8 cellular contexts compared by ENCODE assay signal in genomic region chr16:66549284-66550131, GRCh38. TPM values are rescaled to one million over a fixed set of nuclear protein-coding genes. Genes with fewer than 3 reads are reported as not detected.
DNase-seq lines count a peak whose midpoint lies in the region; ATAC-seq and TF ChIP-seq lines count a peak whose summit lies in the region.

TSS of gene TK2 (minus strand) at chr16:66550122. CDS start at chr16:66550061, 61 bp downstream.

- H3K9me3 ChIP-seq in H9 (ENCODE audit: control insufficient read depth, low read depth, low read length) = no peaks in the 10 kb centered on the region
- H3K9me3 ChIP-seq in PC-9 (ENCODE audit: insufficient read depth, low read depth) = no peaks in the 10 kb centered on the region
- H3K9me3 ChIP-seq in muscle layer of duodenum (ENCODE audit: control insufficient read depth in 1 of 2, low read length in 2 of 2) = no peaks in the 10 kb centered on the region

- no peak within 1 kb of the TSS for H3K56ac ChIP-seq in H9 (ENCODE audit: insufficient read length, low read depth, low read length)

- peaks cover 7% of the 10 kb centered on the region; the same call in 1 of the 2 replicates for H3F3A ChIP-seq in PC-9 (ENCODE audit: insufficient read depth, low read depth)

- peak within 1 kb of the TSS; percentile 94 for H3K18ac ChIP-seq in H9 (ENCODE audit: insufficient read length, low read depth, low read length)

- peak within 1 kb of the TSS; percentile 98 for H3K14ac ChIP-seq in H9 (ENCODE audit: insufficient read depth, low read length)

- BruUV-seq in PC-9 (replicated peaks; lab: Mats Ljungman, UMichigan) = TSS peak; percentile 59

- DNase-seq in CD14-positive monocyte (ENCODE audit: low spot score) = no peak
- DNase-seq in H9 = peak; percentile 74
- DNase-seq in PC-9 = peak in 1 of 2 experiments; percentile 52
- DNase-seq in activated T-helper 2 cell treated with anti-CD3 and anti-CD28 coated beads, Interferon-gamma antibody, Interleukin-2, Interleukin-4, amounts not matched to agents 10 μg/mL and 5 μg/mL and 100 μg/mL, durations not matched to agents 14 hours and 24 hours and 36 hours (ENCODE audit: low spot score) = peak; percentile 40
- peak; percentile 73 for DNase-seq in fibroblast of gingiva (ENCODE audit: low read depth)
- peak; percentile 33 for DNase-seq in stimulated activated naive B cell treated with anti-CD40 and anti-IgM and Interleukin-4, amounts not matched to agents 10 μg/mL and 1 μg/mL and 100 μg/mL, for 72 hours

- peak within 1 kb of the TSS; percentile 68 for H4K8ac ChIP-seq in H9 (replicated peaks; ENCODE audit: insufficient read length, low read depth, low read length)

- H3K23me2 ChIP-seq in H9 (ENCODE audit: insufficient read length, low read depth, low read length, poor library complexity, severe bottlenecking) = peaks cover 12% of the 10 kb centered on the region

- no peak within 1 kb of the TSS for H2BK5ac ChIP-seq in H9 (ENCODE audit: insufficient read length, low read length)

- no peak within 1 kb of the TSS for H3T11ph ChIP-seq in H9 (ENCODE audit: low read length)

- peak within 1 kb of the TSS; percentile 52 for H2BK12ac ChIP-seq in H9 (ENCODE audit: insufficient read length, low read depth, low read length)

- H3K79me2 ChIP-seq in H9 (ENCODE audit: insufficient read depth, low read length) (no peaks in the 10 kb centered on the region), PC-9 (ENCODE audit: low read depth) (peaks cover 19% of the 10 kb centered on the region)

- H3K27ac ChIP-seq in H9 (ENCODE audit: insufficient read length, low read depth, low read length) (no peak within 1 kb of the TSS), PC-9 (no peak within 1 kb of the TSS), muscle layer of duodenum (ENCODE audit: low read length) (peak within 1 kb of the TSS; percentile 95)

- H3K4me3 ChIP-seq in PC-9 (peak within 1 kb of the TSS; percentile 90), muscle layer of duodenum (ENCODE audit: low read depth in 1 of 2, low read length in 2 of 2) (peak within 1 kb of the TSS; percentile 68 to 75)

- ATAC-seq in stimulated activated naive B cell treated with anti-CD40 and anti-IgM and Interleukin-4, amounts not matched to agents 10 μg/mL and 1 μg/mL and 100 μg/mL, for 72 hours (replicated peaks) = peak; percentile 30 to 35
- no peak for ATAC-seq in HG03175 (IDR thresholded peaks at IDR 0.05; ENCODE audit: unreplicated experiment)

- H3K27me3 Mint-ChIP-seq in CD14-positive monocyte (ENCODE audit: low read depth in 3 of 3) = no peaks in the 10 kb centered on the region
- peaks cover 19% of the 10 kb centered on the region for H3K27me3 Mint-ChIP-seq in H9 (ENCODE audit: low read depth)
- H3K27me3 Mint-ChIP-seq in activated T-helper 2 cell treated with anti-CD3 and anti-CD28 coated beads, Interferon-gamma antibody, Interleukin-2, Interleukin-4, amounts not matched to agents 10 μg/mL and 5 μg/mL and 100 μg/mL, durations not matched to agents 14 hours and 24 hours and 36 hours (ENCODE audit: low read depth) = no peaks in the 10 kb centered on the region
- peaks cover 0 to 5% of the 10 kb centered on the region in 2 donors for H3K27me3 Mint-ChIP-seq in stimulated activated naive B cell treated with anti-CD40 and anti-IgM and Interleukin-4, amounts not matched to agents 10 μg/mL and 1 μg/mL and 100 μg/mL, for 72 hours

- WGBS in H9 (ENCODE audit: extremely low coverage, insufficient read length, low lambda C conversion rate) = no CpG with 5 or more reads among the region's 80 CpGs

- no peak within 1 kb of the TSS for H2BK20ac ChIP-seq in H9 (ENCODE audit: low read depth, low read length, poor library complexity, severe bottlenecking)

- H2AK5ac ChIP-seq in H9 (ENCODE audit: insufficient read length, low read length) = no peak within 1 kb of the TSS

- CTCF ChIA-PET in PC-9 (lab: Charles Lee) = no interaction called here

- H3K79me1 ChIP-seq in H9 (ENCODE audit: insufficient read depth, low read depth, low read length, poor library complexity, severe bottlenecking) = no peaks in the 10 kb centered on the region

- H3K4me3 Mint-ChIP-seq in CD14-positive monocyte = peak within 1 kb of the TSS; percentile 93 to 95
- H3K4me3 Mint-ChIP-seq in H9 = peak within 1 kb of the TSS; percentile 71 to 79
- peak within 1 kb of the TSS; percentile 83 for H3K4me3 Mint-ChIP-seq in activated T-helper 2 cell treated with anti-CD3 and anti-CD28 coated beads, Interferon-gamma antibody, Interleukin-2, Interleukin-4, amounts not matched to agents 10 μg/mL and 5 μg/mL and 100 μg/mL, durations not matched to agents 14 hours and 24 hours and 36 hours (ENCODE audit: low read depth)
- peak within 1 kb of the TSS; percentile 78 to 79 for H3K4me3 Mint-ChIP-seq in stimulated activated naive B cell treated with anti-CD40 and anti-IgM and Interleukin-4, amounts not matched to agents 10 μg/mL and 1 μg/mL and 100 μg/mL, for 72 hours

- H3K9me2 ChIP-seq in PC-9 (ENCODE audit: insufficient read depth) = no peaks in the 10 kb centered on the region

- H3K4me1 ChIP-seq in H9 (ENCODE audit: insufficient read depth, low read length) (no peaks in the 10 kb centered on the region), PC-9 (replicated peaks; ENCODE audit: insufficient read depth) (peaks cover 30% of the 10 kb centered on the region), muscle layer of duodenum (ENCODE audit: control insufficient read depth in 1 of 2, insufficient read depth in 2 of 2, low read length in 2 of 2) (peaks cover 11 to 48% of the 10 kb centered on the region in 2 donors)

- no peaks in the 10 kb centered on the region for H4K20me1 ChIP-seq in H9 (ENCODE audit: control insufficient read depth, insufficient read depth, insufficient read length)
- no peaks in the 10 kb centered on the region for H4K20me1 ChIP-seq in PC-9 (ENCODE audit: insufficient read depth)

- H3K4me1 Mint-ChIP-seq in CD14-positive monocyte = peaks cover 78% of the 10 kb centered on the region
- peaks cover 13 to 19% of the 10 kb centered on the region in 2 experiments for H3K4me1 Mint-ChIP-seq in H9
- H3K4me1 Mint-ChIP-seq in activated T-helper 2 cell treated with anti-CD3 and anti-CD28 coated beads, Interferon-gamma antibody, Interleukin-2, Interleukin-4, amounts not matched to agents 10 μg/mL and 5 μg/mL and 100 μg/mL, durations not matched to agents 14 hours and 24 hours and 36 hours (ENCODE audit: low read depth) = peaks cover 47% of the 10 kb centered on the region
- peaks cover 58 to 82% of the 10 kb centered on the region in 2 donors for H3K4me1 Mint-ChIP-seq in stimulated activated naive B cell treated with anti-CD40 and anti-IgM and Interleukin-4, amounts not matched to agents 10 μg/mL and 1 μg/mL and 100 μg/mL, for 72 hours

- no peaks in the 10 kb centered on the region for H3K36me3 ChIP-seq in PC-9 (ENCODE audit: low read depth)
- peaks cover 3 to 4% of the 10 kb centered on the region in 2 donors for H3K36me3 ChIP-seq in muscle layer of duodenum (ENCODE audit: control insufficient read depth in 1 of 2, insufficient read depth in 2 of 2, low read length in 2 of 2)

- H3K23ac ChIP-seq in H9 (ENCODE audit: insufficient read length, low read depth, low read length) = no peak within 1 kb of the TSS

- H2BK120ac ChIP-seq in H9 (ENCODE audit: low read depth, low read length, poor library complexity, severe bottlenecking) = no peak within 1 kb of the TSS

- H4K5ac ChIP-seq in H9 (ENCODE audit: insufficient read length, low read depth, low read length) = peak within 1 kb of the TSS; percentile 85

- H3K27ac Mint-ChIP-seq in CD14-positive monocyte = peak within 1 kb of the TSS; percentile 80 to 97 (median 93)
- H3K27ac Mint-ChIP-seq in H9 = peak within 1 kb of the TSS; percentile 16 to 93 (median 33); a peak in 5 of 7 replicates
- peak within 1 kb of the TSS; percentile 85 for H3K27ac Mint-ChIP-seq in activated T-helper 2 cell treated with anti-CD3 and anti-CD28 coated beads, Interferon-gamma antibody, Interleukin-2, Interleukin-4, amounts not matched to agents 10 μg/mL and 5 μg/mL and 100 μg/mL, durations not matched to agents 14 hours and 24 hours and 36 hours
- peak within 1 kb of the TSS; percentile 88 for H3K27ac Mint-ChIP-seq in stimulated activated naive B cell treated with anti-CD40 and anti-IgM and Interleukin-4, amounts not matched to agents 10 μg/mL and 1 μg/mL and 100 μg/mL, for 72 hours

- H3K9me3 Mint-ChIP-seq in CD14-positive monocyte = no peaks in the 10 kb centered on the region
- peaks cover 3 to 5% of the 10 kb centered on the region in 2 experiments; a peak in 2 of 5 replicates for H3K9me3 Mint-ChIP-seq in H9
- no peaks in the 10 kb centered on the region for H3K9me3 Mint-ChIP-seq in activated T-helper 2 cell treated with anti-CD3 and anti-CD28 coated beads, Interferon-gamma antibody, Interleukin-2, Interleukin-4, amounts not matched to agents 10 μg/mL and 5 μg/mL and 100 μg/mL, durations not matched to agents 14 hours and 24 hours and 36 hours
- peaks cover 0 to 2% of the 10 kb centered on the region in 2 donors for H3K9me3 Mint-ChIP-seq in stimulated activated naive B cell treated with anti-CD40 and anti-IgM and Interleukin-4, amounts not matched to agents 10 μg/mL and 1 μg/mL and 100 μg/mL, for 72 hours

- H2BK15ac ChIP-seq in H9 (ENCODE audit: low read depth, low read length) = no peak within 1 kb of the TSS

- TF ChIP-seq CTCF in CD14-positive monocyte (IDR thresholded peaks at IDR 0.05) (peak; percentile 23), H9 (conservative IDR thresholded peaks at IDR 0.05) (no peak; the same call in 2 of the 3 replicates), PC-9 (conservative IDR thresholded peaks at IDR 0.05) (no peak)

- H3K9ac ChIP-seq in H9 (ENCODE audit: extremely low read depth, insufficient read length, low read length) = peak within 1 kb of the TSS; percentile 87

- peak within 1 kb of the TSS; percentile 67 for H2AFZ ChIP-seq in H9 (ENCODE audit: low read length)
- H2AFZ ChIP-seq in PC-9 = peak within 1 kb of the TSS; percentile 96

- H3K36me3 Mint-ChIP-seq in CD14-positive monocyte (peaks cover 34 to 43% of the 10 kb centered on the region in 2 donors), H9 (ENCODE audit: insufficient read depth in 1 of 3, low read depth in 3 of 3) (peaks cover 2 to 13% (median 4%) of the 10 kb centered on the region in 3 experiments; a peak in 5 of 7 replicates)
- peaks cover 24% of the 10 kb centered on the region for H3K36me3 Mint-ChIP-seq in activated T-helper 2 cell treated with anti-CD3 and anti-CD28 coated beads, Interferon-gamma antibody, Interleukin-2, Interleukin-4, amounts not matched to agents 10 μg/mL and 5 μg/mL and 100 μg/mL, durations not matched to agents 14 hours and 24 hours and 36 hours (ENCODE audit: low read depth)
- peaks cover 4 to 7% of the 10 kb centered on the region in 2 donors for H3K36me3 Mint-ChIP-seq in stimulated activated naive B cell treated with anti-CD40 and anti-IgM and Interleukin-4, amounts not matched to agents 10 μg/mL and 1 μg/mL and 100 μg/mL, for 72 hours

- intact Hi-C loops in CD14-positive monocyte (cut with micrococcal nuclease) (loop anchor here (5.0 to 10.0 kb wide), 4 partner anchors 32 to 72 kb away; no protein-coding TSS in a partner anchor), PC-9 (cut with micrococcal nuclease; ENCODE audit: unreplicated experiment) (loop anchor here (5.0 kb wide), 1 partner anchor 53 kb away; the partner anchor contains the start of gene CMTM3)
- intact Hi-C loops in activated T-helper 2 cell treated with anti-CD3 and anti-CD28 coated beads, Interferon-gamma antibody, Interleukin-2, Interleukin-4, amounts not matched to agents 10 μg/mL and 5 μg/mL and 100 μg/mL, durations not matched to agents 14 hours and 24 hours and 36 hours (cut with micrococcal nuclease) = no loop called here

- POLR2A ChIA-PET in PC-9 (lab: Charles Lee; ENCODE audit: unreplicated experiment) = no interaction called here

- 0 out of 2 replicates have a peak within 1 kb of the TSS, but pooled peaks have one; percentile 27 for H3K4ac ChIP-seq in H9 (ENCODE audit: low read depth, low read length)

- H4K91ac ChIP-seq in H9 (ENCODE audit: insufficient read length, low read depth, low read length) = peak within 1 kb of the TSS; percentile 76

- H3K4me2 ChIP-seq in H9 (ENCODE audit: insufficient read depth, insufficient read length, low read length) (peak within 1 kb of the TSS; percentile 89), PC-9 (peak within 1 kb of the TSS; percentile 84)

- H3K27me3 ChIP-seq in H9 (ENCODE audit: insufficient read depth, low read length) (no peaks in the 10 kb centered on the region; the same call in 1 of the 2 replicates), PC-9 (ENCODE audit: insufficient read depth, low read depth) (no peaks in the 10 kb centered on the region), muscle layer of duodenum (ENCODE audit: low read depth, low read length) (no peaks in the 10 kb centered on the region)

RNA-seq across cellular contexts. Expression of gene TK2, which starts in this region (rescaled TPM):
- 10 to 100 TPM; 29.8 to 38.9 TPM for polyA plus RNA-seq in CD14-positive monocyte
- total RNA-seq in H9 (2021) (5.2 and 6.3 TPM in 2 replicates), PC-9 (2021) (20.1 and 20.9 TPM in 2 replicates)
- total RNA-seq in activated T-helper 2 cell treated with anti-CD3 and anti-CD28 coated beads, Interferon-gamma antibody, Interleukin-2, Interleukin-4, amounts not matched to agents 10 μg/mL and 5 μg/mL and 100 μg/mL, durations not matched to agents 14 hours and 24 hours and 36 hours = 5.9 and 7.3 TPM in 2 replicates

Comparison
In these comparisons a context has a peak if more than half of its experiments do, and no peak if none do; other contexts are left out.
1. H3K27ac Mint-ChIP-seq: peak in every context shown above with its lines; median percentile 93 in CD14-positive monocyte; 88 in stimulated activated naive B cell treated with anti-CD40 and anti-IgM and Interleukin-4, amounts not matched to agents 10 μg/mL and 1 μg/mL and 100 μg/mL, for 72 hours; 85 in activated T-helper 2 cell treated with anti-CD3 and anti-CD28 coated beads, Interferon-gamma antibody, Interleukin-2, Interleukin-4, amounts not matched to agents 10 μg/mL and 5 μg/mL and 100 μg/mL, durations not matched to agents 14 hours and 24 hours and 36 hours; 33 in H9.